In genomic region chr6:71082033-71082620, GRCh38 we compare ENCODE assay signal across 12 cellular contexts.
DNase-seq lines count a peak whose midpoint lies in the region; ATAC-seq and TF ChIP-seq lines count a peak whose summit lies in the region.
"Had no signal": no experiment of that assay in that cellular context is flagged by ENCODE, and none has a peak within 500 bp of the region (broad histone marks: within the 10 kb centered on the region; RNA-seq: fewer than 3 reads in every experiment).

No MANE protein-coding gene starts in this region.

- H3K27ac ChIP-seq in ACC112 (ENCODE audit: low read depth, low read length): no peak overlapping the region
- peak overlapping the region; percentile 29 for H3K27ac ChIP-seq in neutrophil
- H3K27ac ChIP-seq: Peyer's patch had no signal

- H3K4me3 ChIP-seq in ACC112 (ENCODE audit: low read depth, low read length) (peak overlapping the region; percentile 67), endocrine pancreas (ENCODE audit: control insufficient read depth, insufficient read depth, low read length) (peak overlapping the region; percentile 7), neutrophil (ENCODE audit: low read depth in 1 of 2, low read length in 1 of 2) (no peak overlapping the region)

- no peak for TF ChIP-seq CTCF in neutrophil (IDR thresholded peaks at IDR 0.05)
- no peak for TF ChIP-seq CTCF in mesothelial cell of epicardium (IDR thresholded peaks at IDR 0.05; ENCODE audit: unreplicated experiment)

- peaks cover 9% of the 10 kb centered on the region for H3K4me1 Mint-ChIP-seq in mesothelial cell of epicardium
- H3K4me1 Mint-ChIP-seq: naive B cell had no signal

- H3K9me3 Mint-ChIP-seq in mesothelial cell of epicardium: peaks cover 12% of the 10 kb centered on the region

- H3K4me1 ChIP-seq in ACC112 (ENCODE audit: control insufficient read depth, insufficient read depth, low read length, unreplicated experiment) (peaks cover 15% of the 10 kb centered on the region), endocrine pancreas (ENCODE audit: control insufficient read depth, insufficient read depth, low read length) (no peaks in the 10 kb centered on the region), neutrophil (ENCODE audit: control insufficient read depth in 1 of 2, insufficient read depth in 1 of 2, low read depth in 1 of 2, low read length in 1 of 2) (peaks cover 19 to 23% of the 10 kb centered on the region in 2 experiments)
- H3K4me1 ChIP-seq: Peyer's patch had no signal

- H3K79me2 ChIP-seq in ACC112 (ENCODE audit: control insufficient read depth, insufficient read depth, low read length, unreplicated experiment): no peaks in the 10 kb centered on the region

- H3K36me3 ChIP-seq in ACC112 (ENCODE audit: insufficient read depth, low read length): no peaks in the 10 kb centered on the region
- no peaks in the 10 kb centered on the region for H3K36me3 ChIP-seq in endocrine pancreas (ENCODE audit: control insufficient read depth, insufficient read depth, low read length)
- no peaks in the 10 kb centered on the region for H3K36me3 ChIP-seq in neutrophil
- H3K36me3 ChIP-seq: Peyer's patch had no signal

- H3K27ac Mint-ChIP-seq in mesothelial cell of epicardium: no peak overlapping the region
- H3K27ac Mint-ChIP-seq: naive B cell had no signal

- DNase-seq in HS-5 (ENCODE audit: low read depth) (peak; percentile 44), T-helper 2 cell (no peak), mesothelial cell of epicardium (ENCODE audit: low spot score in 2 of 2, unreplicated experiment in 2 of 2) (no peak)
- DNase-seq: activated CD8-positive, alpha-beta memory T cell treated with anti-CD3 and anti-CD28 coated beads, Interleukin-2, amount 50 U/mL, for 4 hours; naive B cell; Peyer's patch; small intestine had no signal

- H2AFZ ChIP-seq in ACC112 (ENCODE audit: low read length, unreplicated experiment): peak overlapping the region; percentile 96

- H3K27me3 ChIP-seq in ACC112 (ENCODE audit: insufficient read depth, low read length) (no peaks in the 10 kb centered on the region), endocrine pancreas (ENCODE audit: control insufficient read depth, insufficient read depth, low read length) (no peaks in the 10 kb centered on the region), neutrophil (no peaks in the 10 kb centered on the region)
- H3K27me3 ChIP-seq: Peyer's patch had no signal

- H3K9me3 ChIP-seq in endocrine pancreas (ENCODE audit: control insufficient read depth, low read length): no peaks in the 10 kb centered on the region
- H3K9me3 ChIP-seq in neutrophil: peaks cover 4% of the 10 kb centered on the region
- H3K9me3 ChIP-seq: Peyer's patch had no signal

- no peak overlapping the region for H3K4me3 Mint-ChIP-seq in mesothelial cell of epicardium
- H3K4me3 Mint-ChIP-seq: naive B cell had no signal

- no peaks in the 10 kb centered on the region for H3K27me3 Mint-ChIP-seq in mesothelial cell of epicardium (ENCODE audit: low read depth)

- no peak overlapping the region for H3K9ac ChIP-seq in endocrine pancreas (ENCODE audit: control insufficient read depth, insufficient read depth, low read length)

- H3K36me3 Mint-ChIP-seq in mesothelial cell of epicardium: no peaks in the 10 kb centered on the region

- ATAC-seq in HG03159 (IDR thresholded peaks at IDR 0.05; ENCODE audit: unreplicated experiment) (no peak), GM21390 (IDR thresholded peaks at IDR 0.05; ENCODE audit: unreplicated experiment) (no peak)

Comparison
In these comparisons a context has a peak if more than half of its experiments do, and no peak if none do; other contexts are left out.
1. H3K4me3 ChIP-seq: peak in ACC112 (single experiment) and endocrine pancreas (single experiment); none in neutrophil (0 of 2).